In the genomic region with DNA sequence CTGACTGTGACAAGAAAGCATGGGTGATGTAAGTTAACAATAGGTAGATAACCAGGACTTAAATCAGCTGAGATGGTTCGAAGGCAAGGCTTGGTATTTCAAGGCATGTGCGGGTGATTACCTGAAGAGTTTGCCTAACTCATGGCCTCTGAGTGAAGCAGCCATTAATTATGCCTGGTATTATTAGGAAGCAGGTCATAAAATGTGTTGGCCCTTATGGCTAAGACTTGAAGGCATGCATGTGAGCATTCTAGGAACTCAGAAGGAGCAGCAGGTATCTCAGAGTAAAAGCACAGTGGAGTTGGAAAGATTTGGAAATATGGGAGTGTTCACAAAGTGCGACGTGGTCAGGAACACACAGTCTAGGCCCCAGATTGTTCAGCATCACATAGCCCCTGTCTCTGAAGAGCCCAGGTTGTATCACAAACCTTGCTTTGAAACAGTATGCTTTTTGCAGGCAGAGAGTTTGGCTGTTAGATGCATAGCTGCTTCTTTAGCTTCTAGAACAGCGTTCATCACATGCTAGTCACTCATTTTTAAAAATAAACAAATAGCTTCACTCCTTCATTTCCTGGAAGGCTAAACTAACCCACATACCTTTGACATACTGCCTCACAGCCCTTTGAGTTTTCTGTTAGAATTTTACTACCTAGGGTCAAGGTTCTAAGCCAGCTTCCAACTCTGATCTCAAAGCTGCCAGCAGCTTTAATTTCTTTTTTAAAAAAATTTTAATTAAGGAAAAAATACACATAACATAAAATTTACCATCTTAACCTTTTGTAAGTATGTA, we compare ENCODE assay signal across 12 cellular contexts. TPM values are rescaled to one million over a fixed set of nuclear protein-coding genes. Genes with fewer than 3 reads are reported as not detected.
DNase-seq lines count a peak whose midpoint lies in the region; ATAC-seq, FAIRE-seq and TF ChIP-seq lines count a peak whose summit lies in the region.
"Had no signal": no experiment of that assay in that cellular context is flagged by ENCODE, and none has a peak within 500 bp of the region (broad histone marks: within the 10 kb centered on the region; RNA-seq: fewer than 3 reads in every experiment).

No MANE protein-coding gene starts in this region.

- H4K20me1 ChIP-seq in BLaER1: peaks cover 15% of the 10 kb centered on the region

- DNase-seq in GM19239 (ENCODE audit: insufficient read length, low spot score): no peak
- no peak for DNase-seq in ascending aorta (ENCODE audit: low spot score in 2 of 2)
- no peak for DNase-seq in left colon
- DNase-seq in DMS153 treated with DMSO at 0.1 percent for 48 hours (lab: John Stamatoyannopoulos, UW; ENCODE audit: unreplicated experiment): no peak
- no peak for DNase-seq in NCI-H2081 (lab: John Stamatoyannopoulos, UW)
- DNase-seq: foreskin keratinocyte, mesendoderm, NCI-H446 treated with DMSO at 0.1 percent for 48 hours had no signal

- intact Hi-C loops in ascending aorta (cut with DNase I) (loop anchor here (2.0 to 10.0 kb wide), 3 partner anchors 80 to 368 kb away; a partner anchor contains a TSS), left colon (cut with DNase I, micrococcal nuclease) (no loop called here)

- peak overlapping the region; percentile 96 for H3K4me2 ChIP-seq in BLaER1

- H3K9me3 ChIP-seq in BLaER1: no peaks in the 10 kb centered on the region
- no peaks in the 10 kb centered on the region for H3K9me3 ChIP-seq in ascending aorta

- no peak for TF ChIP-seq CTCF in ascending aorta (IDR thresholded peaks at IDR 0.05)

- H3K4me3 ChIP-seq in BLaER1: no peak overlapping the region
- H3K4me3 ChIP-seq in ascending aorta: no peak overlapping the region

- peak; percentile 35 for FAIRE-seq in GM19239 (lab: Jason Lieb, UNC)
- FAIRE-seq: bronchial epithelial cell had no signal

- H3K27ac ChIP-seq in BLaER1 (no peak overlapping the region), ascending aorta (peak overlapping the region; percentile 20 to 91)
- H3K27ac ChIP-seq: foreskin keratinocyte had no signal

- no peak overlapping the region for H3K9ac ChIP-seq in BLaER1

- ATAC-seq in left colon (peak; percentile 41), HG02981 (IDR thresholded peaks at IDR 0.05; ENCODE audit: unreplicated experiment) (no peak), HG02938 (IDR thresholded peaks at IDR 0.05; ENCODE audit: unreplicated experiment) (no peak)
- ATAC-seq: foreskin keratinocyte had no signal

- H3K36me3 ChIP-seq in BLaER1 (peaks cover 35% of the 10 kb centered on the region), ascending aorta (peaks cover 3 to 17% of the 10 kb centered on the region in 2 donors)

- H3K4me1 ChIP-seq in BLaER1: peaks cover 46% of the 10 kb centered on the region
- H3K4me1 ChIP-seq in ascending aorta: peaks cover 0 to 11% of the 10 kb centered on the region in 2 donors

- H3K27me3 ChIP-seq in BLaER1 (no peaks in the 10 kb centered on the region), ascending aorta (no peaks in the 10 kb centered on the region)
- H3K27me3 ChIP-seq: foreskin keratinocyte had no signal

RNA-seq across cellular contexts. Expression of a gene that starts 2.1 kb away (rescaled TPM):
- total RNA-seq in ascending aorta (124 TPM), left colon (100 to 1,000 TPM; 153 to 216 TPM)

RNA-seq across cellular contexts. Expression of a gene that starts 46.6 kb away (rescaled TPM):
- total RNA-seq in ascending aorta (12.9 TPM), left colon (10 to 100 TPM; 18.9 to 27.4 TPM)
